Comparison of ENCODE assay signal across 12 cellular contexts in the genomic region with DNA sequence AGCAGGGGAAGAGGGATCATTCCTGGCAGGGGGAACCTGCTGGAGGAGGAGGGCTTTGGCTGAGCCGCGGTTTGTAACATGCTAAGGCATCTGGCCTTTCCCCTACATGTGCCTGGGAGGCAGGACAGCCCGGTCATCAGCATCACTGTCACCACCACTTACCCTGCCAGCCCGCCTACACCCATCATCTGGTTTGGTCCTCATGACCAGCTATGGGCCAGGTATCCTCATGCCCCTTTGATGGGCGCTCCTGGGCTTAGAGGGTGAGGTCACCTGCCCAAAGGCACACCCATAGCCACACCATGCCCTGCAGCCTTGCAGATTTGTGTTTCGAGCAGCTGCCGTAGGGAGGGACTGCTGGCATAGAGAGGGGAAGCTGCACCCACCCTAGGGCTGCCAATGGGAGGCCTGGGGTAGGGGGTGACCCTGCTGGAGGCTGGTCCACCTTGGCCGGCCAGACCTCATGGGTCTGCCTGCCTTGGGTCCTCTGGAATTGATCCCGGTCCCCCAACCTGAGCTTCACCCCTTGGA. TPM values are rescaled to one million over a fixed set of nuclear protein-coding genes. Genes with fewer than 3 reads are reported as not detected.
DNase-seq lines count a peak whose midpoint lies in the region; TF ChIP-seq lines count a peak whose summit lies in the region.
"Had no signal": no experiment of that assay in that cellular context is flagged by ENCODE, and none has a peak within 500 bp of the region (broad histone marks: within the 10 kb centered on the region; RNA-seq: fewer than 3 reads in every experiment).

No MANE protein-coding gene starts in this region.

- intact Hi-C loops in Calu3 (cut with micrococcal nuclease; ENCODE audit: unreplicated experiment) (no loop called here), prostate gland (cut with DNase I) (loop anchor here (5.0 kb wide), 2 partner anchors 68 to 632 kb away; partner anchors contain the start of gene CCND1), lower leg skin (cut with DNase I; ENCODE audit: low total_unique reads) (no loop called here)

- H3K9me3 ChIP-seq in Peyer's patch (no peaks in the 10 kb centered on the region), prostate gland (no peaks in the 10 kb centered on the region)

- H3K9me3 Mint-ChIP-seq in Calu3 (ENCODE audit: low read depth, unreplicated experiment) = no peaks in the 10 kb centered on the region
- H3K9me3 Mint-ChIP-seq: activated naive CD4-positive, alpha-beta T cell treated with anti-CD3 and anti-CD28 coated beads for 36 hours; T-helper 1 cell treated with Interleukin-12 subunit alpha and Interleukin-12 subunit beta and Interleukin-4 antibody, amounts not matched to agents 30 μg/mL and 1 μg/mL, for 36 hours had no signal

- BruUV-seq in Calu3 (replicated peaks; lab: Mats Ljungman, UMichigan) = no TSS peak

- H3K27ac Mint-ChIP-seq in Calu3 (ENCODE audit: unreplicated experiment) = no peak overlapping the region
- H3K27ac Mint-ChIP-seq: activated naive CD4-positive, alpha-beta T cell treated with anti-CD3 and anti-CD28 coated beads for 36 hours; T-helper 1 cell treated with Interleukin-12 subunit alpha and Interleukin-12 subunit beta and Interleukin-4 antibody, amounts not matched to agents 30 μg/mL and 1 μg/mL, for 36 hours had no signal

- CTCF ChIA-PET in Calu3 (lab: Charles Lee) = interaction anchor here (0.6 to 1.7 kb wide), 4 partner anchors 8 to 1115 kb away, joined by 3 to 6 read pairs (median 4); partner anchors contain the start of gene TPCN2

- H3K4me1 ChIP-seq in Peyer's patch (peaks cover 0 to 52% (median 0%) of the 10 kb centered on the region in 4 donors), prostate gland (replicated peaks) (no peaks in the 10 kb centered on the region)

- TF ChIP-seq CTCF in Calu3 (IDR thresholded peaks at IDR 0.05; ENCODE audit: unreplicated experiment) = no peak
- no peak for TF ChIP-seq CTCF in Peyer's patch (IDR thresholded peaks at IDR 0.05)
- no peak for TF ChIP-seq CTCF in fibroblast of the aortic adventitia (IDR thresholded peaks at IDR 0.05; ENCODE audit: insufficient read depth, low read length)
- no peak for TF ChIP-seq CTCF in prostate gland (IDR thresholded peaks at IDR 0.05)
- no peak for TF ChIP-seq CTCF in lower leg skin (IDR thresholded peaks at IDR 0.05)

- peaks cover 0 to 16% of the 10 kb centered on the region in 2 donors for H3K27me3 ChIP-seq in Peyer's patch
- no peaks in the 10 kb centered on the region for H3K27me3 ChIP-seq in prostate gland (replicated peaks; ENCODE audit: insufficient read depth)

- DNase-seq in Calu3 (peak; percentile 19), Peyer's patch (peak in 1 of 3 donors; percentile 32), fibroblast of the aortic adventitia (ENCODE audit: low read depth) (no peak), prostate gland (ENCODE audit: low spot score) (no peak), lower leg skin (ENCODE audit: low spot score in 2 of 2) (no peak), T1000 (lab: John Stamatoyannopoulos, UW) (no peak), NCI-H446 (lab: John Stamatoyannopoulos, UW) (no peak), mucosa of gallbladder (ENCODE audit: low spot score) (no peak)
- DNase-seq: DMS79 treated with DMSO at 0.1 percent for 48 hours, NCI-H2107 had no signal

- H3K4me3 ChIP-seq in Peyer's patch (peak overlapping the region; percentile 27 to 57 (median 39)), fibroblast of the aortic adventitia (ENCODE audit: low read depth, low read length) (peak overlapping the region; percentile 64), prostate gland (peak overlapping the region; percentile 36 to 37), lower leg skin (ENCODE audit: low read depth, poor library complexity, severe bottlenecking) (no peak overlapping the region)

- H3K4me1 Mint-ChIP-seq in Calu3 (ENCODE audit: low read depth, unreplicated experiment) = peaks cover 27% of the 10 kb centered on the region

- H3K36me3 Mint-ChIP-seq in Calu3 (ENCODE audit: insufficient read depth, unreplicated experiment) = peaks cover 11% of the 10 kb centered on the region

- WGBS in prostate gland = 42% methylated on average over 9 of the region's 9 CpGs
- 25 to 36% methylated on average over 6 to 9 of the region's 9 CpGs for WGBS in lower leg skin, 2 donors

- no peak overlapping the region for H3K4me3 Mint-ChIP-seq in Calu3 (ENCODE audit: low read depth, unreplicated experiment)
- H3K4me3 Mint-ChIP-seq: activated naive CD4-positive, alpha-beta T cell treated with anti-CD3 and anti-CD28 coated beads for 36 hours; T-helper 1 cell treated with Interleukin-12 subunit alpha and Interleukin-12 subunit beta and Interleukin-4 antibody, amounts not matched to agents 30 μg/mL and 1 μg/mL, for 36 hours had no signal

- peak overlapping the region; percentile 63 to 96 (median 78) for H3K27ac ChIP-seq in Peyer's patch
- H3K27ac ChIP-seq in prostate gland = peak overlapping the region; percentile 84 to 87

- H3K27me3 Mint-ChIP-seq in Calu3 (ENCODE audit: unreplicated experiment) = peaks cover 17% of the 10 kb centered on the region

- TF ChIP-seq POLR2A in Peyer's patch (IDR thresholded peaks at IDR 0.05) (no peak), prostate gland (IDR thresholded peaks at IDR 0.05) (no peak), lower leg skin (IDR thresholded peaks at IDR 0.05) (no peak)

- H3K36me3 ChIP-seq in Peyer's patch = peaks cover 0 to 2% (median 0%) of the 10 kb centered on the region in 3 donors
- no peaks in the 10 kb centered on the region for H3K36me3 ChIP-seq in prostate gland

RNA-seq across cellular contexts. Expression of gene MRGPRF, which starts 2.6 kb away (rescaled TPM):
- total RNA-seq in Calu3 (2022) (0.14 and 0.15 TPM in 2 replicates), Peyer's patch (10 to 100 TPM in 1 of 4 donors, 1 to 10 TPM in 3; 4.2 to 21.9 (median 5.2) TPM), fibroblast of the aortic adventitia (ENCODE audit: low replicate concordance) (34.3 and 41.8 TPM in 2 replicates), prostate gland (10 to 100 TPM; 20.0 to 53.3 TPM), lower leg skin (10 to 100 TPM in 2 of 4 donors, 1 to 10 TPM in 1, under 1 TPM in 1; 0.84 to 11.0 (median 7.3) TPM), mucosa of gallbladder (43.8 TPM)
- total RNA-seq: activated naive CD4-positive, alpha-beta T cell treated with anti-CD3 and anti-CD28 coated beads for 36 hours had no signal

RNA-seq across cellular contexts. Expression of gene MRGPRD, which starts 29.6 kb away (rescaled TPM):
- total RNA-seq in Calu3 (2022) (not detected in 2 replicates), Peyer's patch (not detected), fibroblast of the aortic adventitia (ENCODE audit: low replicate concordance) (not detected in 2 replicates), prostate gland (not detected), lower leg skin (not detected), mucosa of gallbladder (not detected)
- total RNA-seq: activated naive CD4-positive, alpha-beta T cell treated with anti-CD3 and anti-CD28 coated beads for 36 hours had no signal

RNA-seq across cellular contexts. Expression of gene TPCN2, which starts 38.3 kb away (rescaled TPM):
- total RNA-seq in Calu3 (2022) (21.9 and 24.3 TPM in 2 replicates), Peyer's patch (10 to 100 TPM; 22.4 to 42.5 (median 33.0) TPM), fibroblast of the aortic adventitia (ENCODE audit: low replicate concordance) (10.3 and 11.1 TPM in 2 replicates), prostate gland (10 to 100 TPM; 17.6 to 31.0 TPM), lower leg skin (10 to 100 TPM; 12.7 to 16.9 (median 14.2) TPM), mucosa of gallbladder (29.1 TPM)
